In genomic region chr3:46449755-46450552, GRCh38 we compare ENCODE assay signal across 1 cellular context.
TF ChIP-seq lines count a peak whose summit lies in the region.

No MANE protein-coding gene starts in this region.

TF ChIP-seq in H1, 55 proteins besides CTCF, POLR2A, EP300 and RAD21:
- TF ChIP-seq TEAD4 (IDR thresholded peaks at IDR 0.05; ENCODE audit: low read depth, low read length) (peak; percentile 51; the same call in 1 of the 2 replicates), SIN3A (conservative IDR thresholded peaks at IDR 0.05 in 1 of 2, IDR thresholded peaks at IDR 0.05 in 1 of 2; ENCODE audit: low read depth in 1 of 2, low read length in 2 of 2) (no peak)
